ENCODE assay signal across 11 cellular contexts in the genomic region with DNA sequence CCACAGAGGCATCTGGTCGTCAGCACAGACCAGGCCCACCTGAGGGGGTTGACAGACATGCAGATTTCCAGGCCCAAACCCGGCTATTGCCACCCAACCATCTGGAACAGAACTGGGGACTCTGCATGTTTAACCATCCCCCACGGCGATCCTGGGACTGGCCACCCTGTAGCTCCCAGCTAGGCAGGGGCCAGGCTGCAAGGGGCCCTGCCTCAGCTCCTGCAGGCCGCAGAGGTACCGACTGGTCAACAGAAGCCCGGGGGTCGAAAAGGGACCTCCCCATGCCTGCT.
A peak's percentile ranks its signal among the peaks of the same experiment; 100 is the strongest.
DNase-seq lines count a peak whose midpoint lies in the region; ATAC-seq and TF ChIP-seq lines count a peak whose summit lies in the region.
"Had no signal": no experiment of that assay in that cellular context is flagged by ENCODE, and none has a peak within 500 bp of the region (broad histone marks: within the 10 kb centered on the region; RNA-seq: fewer than 3 reads in every experiment).

No MANE protein-coding gene starts in this region.

- BruUV-seq in MCF 10A (replicated peaks; lab: Mats Ljungman, UMichigan) = no TSS peak

- 17 to 22% methylated on average over 8 of the region's 8 CpGs for WGBS in heart right ventricle, 2 donors
- 17% methylated on average over 8 of the region's 8 CpGs for WGBS in prostate gland

- peak overlapping the region in 2 of 3 donors; percentile 32 to 57 for H3K4me3 ChIP-seq in breast epithelium
- H3K4me3 ChIP-seq in heart right ventricle = peak overlapping the region in 4 of 10 donors; percentile 8 to 29 (median 20)
- H3K4me3 ChIP-seq in prostate gland = no peak overlapping the region
- H3K4me3 ChIP-seq in uterus = no peak overlapping the region
- H3K4me3 ChIP-seq: SJSA1 had no signal

- TF ChIP-seq CTCF in breast epithelium (IDR thresholded peaks at IDR 0.05) = no peak
- TF ChIP-seq CTCF in MCF 10A (IDR thresholded peaks at IDR 0.05; ENCODE audit: unreplicated experiment) = no peak
- no peak for TF ChIP-seq CTCF in heart right ventricle (IDR thresholded peaks at IDR 0.05)
- no peak for TF ChIP-seq CTCF in prostate gland (IDR thresholded peaks at IDR 0.05)
- TF ChIP-seq CTCF in uterus (IDR thresholded peaks at IDR 0.05) = no peak

- H3K9me3 Mint-ChIP-seq in MCF 10A (ENCODE audit: unreplicated experiment) = peaks cover 18% of the 10 kb centered on the region

- intact Hi-C loops in breast epithelium (cut with DNase I; ENCODE audit: low total_unique reads) = no loop called here
- intact Hi-C loops in MCF 10A (cut with micrococcal nuclease) = no loop called here
- intact Hi-C loops in heart right ventricle (cut with DNase I) = loop anchor here in 5 of 10 donors (2.0 to 10.0 kb wide), 9 partner anchors 58 to 222 kb away; partner anchors contain the start of gene TNRC6C (in 1 of the 5)
- intact Hi-C loops in prostate gland (cut with DNase I) = loop anchor here (5.0 kb wide), 2 partner anchors 133 to 193 kb away; no protein-coding TSS in a partner anchor
- intact Hi-C loops in uterus (cut with DNase I; ENCODE audit: low total_unique reads) = no loop called here

- TF ChIP-seq POLR2A in breast epithelium (IDR thresholded peaks at IDR 0.05) = no peak
- no peak for TF ChIP-seq POLR2A in prostate gland (IDR thresholded peaks at IDR 0.05)
- TF ChIP-seq POLR2A in uterus (IDR thresholded peaks at IDR 0.05) = no peak

- no peak overlapping the region for H3K4me3 Mint-ChIP-seq in MCF 10A (ENCODE audit: unreplicated experiment)

- H3K4me1 ChIP-seq in breast epithelium = peaks cover 28 to 30% of the 10 kb centered on the region in 2 donors
- H3K4me1 ChIP-seq in heart right ventricle = peaks cover 27 to 59% (median 47%) of the 10 kb centered on the region in 9 donors
- peaks cover 8% of the 10 kb centered on the region for H3K4me1 ChIP-seq in prostate gland (replicated peaks)
- peaks cover 15 to 20% of the 10 kb centered on the region in 2 donors for H3K4me1 ChIP-seq in uterus
- H3K4me1 ChIP-seq: SJSA1 had no signal

- H3K36me3 ChIP-seq in breast epithelium = no peaks in the 10 kb centered on the region
- no peaks in the 10 kb centered on the region for H3K36me3 ChIP-seq in heart right ventricle
- no peaks in the 10 kb centered on the region for H3K36me3 ChIP-seq in prostate gland
- no peaks in the 10 kb centered on the region for H3K36me3 ChIP-seq in uterus
- H3K36me3 ChIP-seq: SJSA1 had no signal

- no peaks in the 10 kb centered on the region for H3K4me1 Mint-ChIP-seq in MCF 10A (ENCODE audit: insufficient read depth, unreplicated experiment)

- H3K27me3 Mint-ChIP-seq in MCF 10A (ENCODE audit: insufficient read depth, unreplicated experiment) = peaks cover 57% of the 10 kb centered on the region

- DNase-seq in breast epithelium (ENCODE audit: low spot score in 2 of 2) = no peak
- DNase-seq in MCF 10A (ENCODE audit: unreplicated experiment) = no peak
- peak in 1 of 2 donors; percentile 28 for DNase-seq in heart right ventricle
- no peak for DNase-seq in prostate gland (ENCODE audit: low spot score)
- DNase-seq in uterus = peak in 1 of 2 donors; percentile 36
- DNase-seq in NCI-H146 treated with DMSO at 0.1 percent for 48 hours (lab: John Stamatoyannopoulos, UW; ENCODE audit: unreplicated experiment) = no peak
- no peak for DNase-seq in GF-D8 (lab: John Stamatoyannopoulos, UW)
- no peak for DNase-seq in HCEC 1CT
- DNase-seq: activated CD4-positive, CD25-positive, alpha-beta regulatory T cell; trophoblast cell had no signal

- no peaks in the 10 kb centered on the region for H3K36me3 Mint-ChIP-seq in MCF 10A (ENCODE audit: insufficient read depth, unreplicated experiment)

- no peaks in the 10 kb centered on the region for H3K27me3 ChIP-seq in breast epithelium
- peaks cover 0 to 9% (median 0%) of the 10 kb centered on the region in 7 donors for H3K27me3 ChIP-seq in heart right ventricle
- no peaks in the 10 kb centered on the region for H3K27me3 ChIP-seq in prostate gland (replicated peaks; ENCODE audit: insufficient read depth)
- no peaks in the 10 kb centered on the region for H3K27me3 ChIP-seq in uterus

- CTCF ChIA-PET in MCF 10A (lab: Yijun Ruan, JAX) = no interaction called here

- H3K27ac ChIP-seq in breast epithelium = peak overlapping the region; percentile 77 to 91
- H3K27ac ChIP-seq in heart right ventricle = peak overlapping the region; percentile 74 to 96 (median 86)
- H3K27ac ChIP-seq in prostate gland = peak overlapping the region; percentile 48 to 62
- H3K27ac ChIP-seq in uterus = peak overlapping the region; percentile 83
- H3K27ac ChIP-seq: SJSA1 had no signal

- no peak overlapping the region for H3K27ac Mint-ChIP-seq in MCF 10A (ENCODE audit: low read depth, unreplicated experiment)

- peak; percentile 4 to 33 (median 13) for ATAC-seq in heart right ventricle

- POLR2A ChIA-PET in MCF 10A (lab: Yijun Ruan, JAX) = interaction anchor here (1.0 kb wide), 1 partner anchor 119 kb away, joined by 3 read pairs; no protein-coding TSS in a partner anchor

- H3K9me3 ChIP-seq in breast epithelium = no peaks in the 10 kb centered on the region
- peaks cover 0 to 25% (median 0%) of the 10 kb centered on the region in 11 donors for H3K9me3 ChIP-seq in heart right ventricle
- H3K9me3 ChIP-seq in prostate gland = no peaks in the 10 kb centered on the region
- H3K9me3 ChIP-seq in uterus = no peaks in the 10 kb centered on the region

Comparison
In these comparisons a context has a peak if more than half of its experiments do, and no peak if none do; other contexts are left out.
1. H3K4me3 ChIP-seq: peak in breast epithelium (2 of 3); none in prostate gland (0 of 2) and uterus (0 of 2).
2. Peak in every context shown above with its lines, with median percentiles within 50 percentile points of each other: H3K27ac ChIP-seq.